Comparison of ENCODE assay signal across 9 cellular contexts in genomic region chr18:35267809-35268208, GRCh38. TPM values are rescaled to one million over a fixed set of nuclear protein-coding genes. Genes with fewer than 3 reads are reported as not detected.
A peak's percentile ranks its signal among the peaks of the same experiment; 100 is the strongest.
DNase-seq lines count a peak whose midpoint lies in the region; ATAC-seq and TF ChIP-seq lines count a peak whose summit lies in the region.
"Had no signal": no experiment of that assay in that cellular context is flagged by ENCODE, and none has a peak within 500 bp of the region (broad histone marks: within the 10 kb centered on the region; RNA-seq: fewer than 3 reads in every experiment).

No MANE protein-coding gene starts in this region.

- peak overlapping the region; percentile 44 for H3K4me3 ChIP-seq in AG04449 (ENCODE audit: low read depth, low read length)
- H3K4me3 ChIP-seq: PC-9 had no signal

- peaks cover 34% of the 10 kb centered on the region for H3K9me3 Mint-ChIP-seq in dendritic cell treated with granulocyte-macrophage colony-stimulating factor and Interleukin-4, amounts not matched to agents 40 ng/mL and 50 ng/mL, for 4 days
- H3K9me3 Mint-ChIP-seq in natural killer cell: peaks cover 2 to 4% of the 10 kb centered on the region in 2 donors

- H3K36me3 Mint-ChIP-seq in dendritic cell treated with granulocyte-macrophage colony-stimulating factor and Interleukin-4, amounts not matched to agents 40 ng/mL and 50 ng/mL, for 4 days (ENCODE audit: low read depth): peaks cover 30% of the 10 kb centered on the region
- H3K36me3 Mint-ChIP-seq in natural killer cell: no peaks in the 10 kb centered on the region

- POLR2A ChIA-PET in AG04449 (lab: Yijun Ruan, JAX): no interaction called here

- H3K27ac Mint-ChIP-seq in dendritic cell treated with granulocyte-macrophage colony-stimulating factor and Interleukin-4, amounts not matched to agents 40 ng/mL and 50 ng/mL, for 4 days: peak overlapping the region; percentile 89
- H3K27ac Mint-ChIP-seq in natural killer cell: peak overlapping the region; percentile 91 to 98

- TF ChIP-seq CTCF in AG04449 (IDR thresholded peaks at IDR 0.05; ENCODE audit: insufficient read depth, low read length, missing control alignments) (no peak), natural killer cell (IDR thresholded peaks at IDR 0.05) (no peak)

- peaks cover 24% of the 10 kb centered on the region for H3K4me1 Mint-ChIP-seq in dendritic cell treated with granulocyte-macrophage colony-stimulating factor and Interleukin-4, amounts not matched to agents 40 ng/mL and 50 ng/mL, for 4 days (ENCODE audit: low read depth)
- peaks cover 23 to 33% of the 10 kb centered on the region in 2 donors for H3K4me1 Mint-ChIP-seq in natural killer cell

- peak; percentile 7 to 28 (median 18) for ATAC-seq in natural killer cell
- ATAC-seq in HG03342 (IDR thresholded peaks at IDR 0.05; ENCODE audit: unreplicated experiment): no peak
- no peak for ATAC-seq in HG03108 (IDR thresholded peaks at IDR 0.05; ENCODE audit: unreplicated experiment)
- no peak for ATAC-seq in HG02763 (IDR thresholded peaks at IDR 0.05; ENCODE audit: unreplicated experiment)
- ATAC-seq in GM21360 (IDR thresholded peaks at IDR 0.05; ENCODE audit: unreplicated experiment): no peak

- CTCF ChIA-PET in AG04449 (lab: Yijun Ruan, JAX): no interaction called here

- intact Hi-C loops in dendritic cell treated with granulocyte-macrophage colony-stimulating factor and Interleukin-4, amounts not matched to agents 40 ng/mL and 50 ng/mL, for 4 days (cut with micrococcal nuclease): no loop called here
- intact Hi-C loops in natural killer cell (cut with micrococcal nuclease): loop anchor here (1.0 kb wide), 3 partner anchors 22 to 76 kb away; partner anchors contain the start of genes ZNF24 and ZSCAN30

- DNase-seq in AG04449 (ENCODE audit: low read depth, low spot score): no peak
- DNase-seq in NCI-H69 (lab: John Stamatoyannopoulos, UW): peak; percentile 81
- DNase-seq in natural killer cell: peak; percentile 29
- DNase-seq: PC-9 had no signal

- H3K4me3 Mint-ChIP-seq in dendritic cell treated with granulocyte-macrophage colony-stimulating factor and Interleukin-4, amounts not matched to agents 40 ng/mL and 50 ng/mL, for 4 days: peak overlapping the region; percentile 14
- peak overlapping the region; percentile 97 for H3K4me3 Mint-ChIP-seq in natural killer cell

- peaks cover 4% of the 10 kb centered on the region for H3K27me3 Mint-ChIP-seq in dendritic cell treated with granulocyte-macrophage colony-stimulating factor and Interleukin-4, amounts not matched to agents 40 ng/mL and 50 ng/mL, for 4 days
- no peaks in the 10 kb centered on the region for H3K27me3 Mint-ChIP-seq in natural killer cell (ENCODE audit: low read depth in 2 of 2)

RNA-seq across cellular contexts. Expression of gene ZSCAN30, which starts 22.2 kb away (rescaled TPM):
- 10 to 100 TPM; 15.4 to 21.0 (median 16.4) TPM for total RNA-seq in natural killer cell

RNA-seq across cellular contexts. Expression of gene ZNF397, which starts 27.0 kb away (rescaled TPM):
- total RNA-seq in natural killer cell: 10 to 100 TPM in 2 of 3 donors, 1 to 10 TPM in 1; 8.7 to 15.6 (median 13.9) TPM

Comparison
In these comparisons a context has a peak if more than half of its experiments do, and no peak if none do; other contexts are left out.
1. ATAC-seq: peak in natural killer cell (3 of 3); none in HG03342 (single experiment), HG03108 (single experiment), HG02763 (single experiment) and GM21360 (single experiment).